8 cellular contexts compared by ENCODE assay signal in the genomic region with DNA sequence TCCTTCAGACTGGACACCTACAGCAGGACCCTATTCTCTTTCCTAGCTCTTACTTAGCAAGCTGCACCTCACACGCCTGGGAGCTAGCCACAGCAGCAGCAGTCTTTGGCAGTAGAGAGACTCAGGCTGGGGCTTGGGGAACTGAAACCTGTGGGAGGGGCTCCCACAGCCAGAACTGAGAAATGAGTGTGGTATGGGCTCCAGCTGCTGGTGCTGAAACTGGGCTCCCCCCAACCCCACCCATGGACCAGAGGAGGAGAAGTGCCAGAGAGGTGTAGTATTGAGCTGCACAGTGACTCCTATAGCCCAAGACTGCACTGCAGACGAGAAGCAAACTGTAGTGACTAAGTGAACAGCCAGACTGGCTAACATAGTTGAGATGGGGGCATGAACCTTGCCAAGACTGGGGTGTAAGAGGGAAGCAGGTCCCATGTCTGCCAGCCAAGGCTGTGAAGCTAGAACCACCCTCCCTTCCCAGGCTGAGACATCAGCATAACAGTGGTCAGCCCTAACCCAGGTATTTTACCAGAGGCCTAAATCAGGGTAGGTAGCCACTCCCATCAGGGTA.
DNase-seq lines count a peak whose midpoint lies in the region; ATAC-seq, FAIRE-seq and TF ChIP-seq lines count a peak whose summit lies in the region.

No MANE protein-coding gene starts in this region.

- peaks cover 53% of the 10 kb centered on the region for H3K4me1 ChIP-seq in MM.1S (ENCODE audit: low read length)
- no peaks in the 10 kb centered on the region for H3K4me1 ChIP-seq in ovary (ENCODE audit: insufficient read depth)

- peak; percentile 94 for ATAC-seq in GM18505 (IDR thresholded peaks at IDR 0.05; ENCODE audit: unreplicated experiment)
- peak; percentile 90 for ATAC-seq in GM21825 (IDR thresholded peaks at IDR 0.05; ENCODE audit: unreplicated experiment)
- ATAC-seq in central memory CD8-positive, alpha-beta T cell (replicated peaks; ENCODE audit: extremely low read depth, poor library complexity, severe bottlenecking) = peak; percentile 49

- H3K9me3 Mint-ChIP-seq in central memory CD8-positive, alpha-beta T cell = peaks cover 5% of the 10 kb centered on the region

- H3K27me3 Mint-ChIP-seq in central memory CD8-positive, alpha-beta T cell = no peaks in the 10 kb centered on the region

- WGBS in ovary, 3 donors = 78 to 83% (median 78%) methylated on average over 1 to 2 of the region's 2 CpGs

- DNase-seq in MM.1S (peak; percentile 97), ovary (no peak), RCC 7860 (ENCODE audit: low spot score) (no peak), HT-29 (ENCODE audit: low spot score) (no peak)
- DNase-seq in central memory CD8-positive, alpha-beta T cell (ENCODE audit: low spot score in 2 of 2) = peak in 1 of 2 donors; percentile 29
- DNase-seq in stimulated activated CD4-positive, alpha-beta T cell treated with anti-CD3 and anti-CD28 coated beads, Interleukin-12 subunit alpha, Interleukin-12 subunit beta, amount 100 ng/mL, for 24 hours (ENCODE audit: low read depth in 2 of 2) = peak; percentile 19 to 38

- H3K4me1 Mint-ChIP-seq in central memory CD8-positive, alpha-beta T cell = peaks cover 54% of the 10 kb centered on the region

- no peaks in the 10 kb centered on the region for H4K20me1 ChIP-seq in MM.1S (ENCODE audit: insufficient read depth, low read length)

- H3K27ac ChIP-seq in MM.1S (ENCODE audit: low read length) (peak overlapping the region; percentile 96), ovary (no peak overlapping the region)

- no peak overlapping the region for H2AFZ ChIP-seq in MM.1S (ENCODE audit: low read length)

- H3K27me3 ChIP-seq in MM.1S (replicated peaks; ENCODE audit: insufficient read depth, low read length) = no peaks in the 10 kb centered on the region
- no peaks in the 10 kb centered on the region for H3K27me3 ChIP-seq in ovary

- H3K9ac ChIP-seq in MM.1S (ENCODE audit: low read length) = peak overlapping the region; percentile 73

- intact Hi-C loops in ovary (cut with DNase I) = no loop called here

- H3K36me3 ChIP-seq in MM.1S (replicated peaks; ENCODE audit: insufficient read depth, low read length) = no peaks in the 10 kb centered on the region
- no peaks in the 10 kb centered on the region for H3K36me3 ChIP-seq in ovary

- peak overlapping the region; percentile 94 for H3K4me2 ChIP-seq in MM.1S (ENCODE audit: low read depth, low read length)

- no peak for TF ChIP-seq EP300 in ovary (IDR thresholded peaks at IDR 0.05)

- no peak for FAIRE-seq in RCC 7860 (lab: Jason Lieb, UNC)

- no peaks in the 10 kb centered on the region for H3K9me2 ChIP-seq in MM.1S (replicated peaks; ENCODE audit: insufficient read depth, low read length)

- H3K4me3 ChIP-seq in MM.1S (ENCODE audit: low read length) (peak overlapping the region; percentile 53), ovary (no peak overlapping the region)

- H3K79me2 ChIP-seq in MM.1S (ENCODE audit: low read length) = peaks cover 73% of the 10 kb centered on the region

- peaks cover 9% of the 10 kb centered on the region for H3K36me3 Mint-ChIP-seq in central memory CD8-positive, alpha-beta T cell (ENCODE audit: insufficient read depth)

- peak; percentile 55 for TF ChIP-seq POLR2A in GM18505 (IDR thresholded peaks at IDR 0.05; ENCODE audit: borderline replicate concordance, extremely low read depth, insufficient read depth, insufficient read length)
- TF ChIP-seq POLR2A in ovary (IDR thresholded peaks at IDR 0.05) = no peak

- peak overlapping the region; percentile 95 for H3K27ac Mint-ChIP-seq in central memory CD8-positive, alpha-beta T cell (ENCODE audit: low read depth)

- H3K9me3 ChIP-seq in MM.1S (replicated peaks; ENCODE audit: insufficient read depth, low read length) (no peaks in the 10 kb centered on the region), ovary (no peaks in the 10 kb centered on the region)

- H3F3A ChIP-seq in MM.1S (ENCODE audit: insufficient read depth, low read length) = peaks cover 59% of the 10 kb centered on the region

- peak; percentile 69 for TF ChIP-seq CTCF in MM.1S (IDR thresholded peaks at IDR 0.05; ENCODE audit: low read length)
- no peak for TF ChIP-seq CTCF in ovary (IDR thresholded peaks at IDR 0.05)

- H3K4me3 Mint-ChIP-seq in central memory CD8-positive, alpha-beta T cell = peak overlapping the region; percentile 1

Comparison
In these comparisons a context has a peak if more than half of its experiments do, and no peak if none do; other contexts are left out.
1. DNase-seq: peak in MM.1S (single experiment) and stimulated activated CD4-positive, alpha-beta T cell treated with anti-CD3 and anti-CD28 coated beads, Interleukin-12 subunit alpha, Interleukin-12 subunit beta, amount 100 ng/mL, for 24 hours (2 of 2); none in ovary (0 of 5), RCC 7860 (single experiment) and HT-29 (single experiment).
2. Peak in every context shown above with its lines, with median percentiles within 50 percentile points of each other: ATAC-seq.